17 cellular contexts compared by ENCODE assay signal in genomic region chr12:46516238-46516932, GRCh38.
DNase-seq lines count a peak whose midpoint lies in the region; ATAC-seq and TF ChIP-seq lines count a peak whose summit lies in the region.
"Had no signal": no experiment of that assay in that cellular context is flagged by ENCODE, and none has a peak within 500 bp of the region (broad histone marks: within the 10 kb centered on the region; RNA-seq: fewer than 3 reads in every experiment).

No MANE protein-coding gene starts in this region.

- CTCF ChIA-PET in CD8-positive, alpha-beta T cell (lab: Charles Lee): interaction anchor here (1.3 kb wide), 1 partner anchor 145 kb away, joined by 3 read pairs; no protein-coding TSS in a partner anchor

- peak overlapping the region; percentile 30 for H3K27ac ChIP-seq in KOPT-K1 (ENCODE audit: low read depth, low read length, poor library complexity, severe bottlenecking)
- peak overlapping the region; percentile 19 for H3K27ac ChIP-seq in suprapubic skin
- H3K27ac ChIP-seq in CD8-positive, alpha-beta T cell (ENCODE audit: low read depth, low read length): no peak overlapping the region
- no peak overlapping the region for H3K27ac ChIP-seq in ascending aorta

- no peak for TF ChIP-seq CTCF in suprapubic skin (IDR thresholded peaks at IDR 0.05)
- no peak for TF ChIP-seq CTCF in CD8-positive, alpha-beta T cell (IDR thresholded peaks at IDR 0.05)
- TF ChIP-seq CTCF in ascending aorta (IDR thresholded peaks at IDR 0.05): no peak

- H3K9me3 Mint-ChIP-seq in activated naive CD4-positive, alpha-beta T cell treated with anti-CD3 and anti-CD28 coated beads, Interleukin-2, amount 50 U/mL, for 72 hours: peaks cover 0 to 23% of the 10 kb centered on the region in 2 donors
- H3K9me3 Mint-ChIP-seq in activated naive CD8-positive, alpha-beta T cell treated with anti-CD3 and anti-CD28 coated beads for 36 hours: peaks cover 22% of the 10 kb centered on the region
- H3K9me3 Mint-ChIP-seq in CD8-positive, alpha-beta T cell: no peaks in the 10 kb centered on the region
- H3K9me3 Mint-ChIP-seq: activated B cell treated with CpG ODN at 0.5 μM for 24 hours; central memory CD8-positive, alpha-beta T cell had no signal

- TF ChIP-seq POLR2A in suprapubic skin (IDR thresholded peaks at IDR 0.05): no peak

- H3K27me3 ChIP-seq in suprapubic skin (no peaks in the 10 kb centered on the region), ascending aorta (no peaks in the 10 kb centered on the region)
- no peaks in the 10 kb centered on the region for H3K27me3 ChIP-seq in CD8-positive, alpha-beta T cell (ENCODE audit: insufficient read depth, low read length)
- H3K27me3 ChIP-seq: upper lobe of right lung had no signal

- H3K4me3 ChIP-seq in suprapubic skin (no peak overlapping the region), ascending aorta (no peak overlapping the region)
- no peak overlapping the region for H3K4me3 ChIP-seq in CD8-positive, alpha-beta T cell (ENCODE audit: low read depth, low read length)
- H3K4me3 ChIP-seq: upper lobe of right lung had no signal

- H3K36me3 ChIP-seq in KOPT-K1 (ENCODE audit: insufficient read depth, low read length) (no peaks in the 10 kb centered on the region), suprapubic skin (no peaks in the 10 kb centered on the region), ascending aorta (no peaks in the 10 kb centered on the region)
- no peaks in the 10 kb centered on the region for H3K36me3 ChIP-seq in CD8-positive, alpha-beta T cell (ENCODE audit: insufficient read depth, low read length)
- H3K36me3 ChIP-seq: upper lobe of right lung had no signal

- ATAC-seq in activated naive CD4-positive, alpha-beta T cell treated with anti-CD3 and anti-CD28 coated beads, Interleukin-2, amount 50 U/mL, for 72 hours: peak in 1 of 2 donors; percentile 4
- ATAC-seq in CD8-positive, alpha-beta T cell: no peak
- ATAC-seq: upper lobe of right lung had no signal

- H3K4me3 Mint-ChIP-seq in activated naive CD8-positive, alpha-beta T cell treated with anti-CD3 and anti-CD28 coated beads for 36 hours: no peak overlapping the region
- H3K4me3 Mint-ChIP-seq in CD8-positive, alpha-beta T cell: no peak overlapping the region
- H3K4me3 Mint-ChIP-seq: central memory CD8-positive, alpha-beta T cell; H9 had no signal

- no peak for TF ChIP-seq EP300 in suprapubic skin (IDR thresholded peaks at IDR 0.05)

- peaks cover 60% of the 10 kb centered on the region for H3K4me1 Mint-ChIP-seq in activated naive CD8-positive, alpha-beta T cell treated with anti-CD3 and anti-CD28 coated beads for 36 hours
- peaks cover 51% of the 10 kb centered on the region for H3K4me1 Mint-ChIP-seq in CD8-positive, alpha-beta T cell (ENCODE audit: low read depth)

- peak overlapping the region; percentile 80 to 88 for H3K27ac Mint-ChIP-seq in activated naive CD4-positive, alpha-beta T cell treated with anti-CD3 and anti-CD28 coated beads, Interleukin-2, amount 50 U/mL, for 72 hours
- H3K27ac Mint-ChIP-seq in activated naive CD8-positive, alpha-beta T cell treated with anti-CD3 and anti-CD28 coated beads for 36 hours: peak overlapping the region; percentile 98
- no peak overlapping the region for H3K27ac Mint-ChIP-seq in CD8-positive, alpha-beta T cell

- peaks cover 6 to 42% of the 10 kb centered on the region in 2 donors for H3K36me3 Mint-ChIP-seq in activated naive CD4-positive, alpha-beta T cell treated with anti-CD3 and anti-CD28 coated beads, Interleukin-2, amount 50 U/mL, for 72 hours
- H3K36me3 Mint-ChIP-seq in activated naive CD8-positive, alpha-beta T cell treated with anti-CD3 and anti-CD28 coated beads for 36 hours: peaks cover 37% of the 10 kb centered on the region
- no peaks in the 10 kb centered on the region for H3K36me3 Mint-ChIP-seq in CD8-positive, alpha-beta T cell

- WGBS in suprapubic skin: 83% methylated on average over 2 of the region's 5 CpGs

- intact Hi-C loops in CD8-positive, alpha-beta T cell (cut with DNase I, micrococcal nuclease): no loop called here
- intact Hi-C loops in ascending aorta (cut with DNase I): loop anchor here (5.0 kb wide), 1 partner anchor 41 kb away; no protein-coding TSS in a partner anchor

- POLR2A ChIA-PET in CD8-positive, alpha-beta T cell (lab: Charles Lee): interaction anchor here (0.5 kb wide), 1 partner anchor 18 kb away, joined by 3 read pairs; no protein-coding TSS in a partner anchor

- no peaks in the 10 kb centered on the region for H3K9me3 ChIP-seq in KOPT-K1 (ENCODE audit: insufficient read depth, low read length, poor library complexity, severe bottlenecking)
- no peaks in the 10 kb centered on the region for H3K9me3 ChIP-seq in suprapubic skin
- H3K9me3 ChIP-seq in CD8-positive, alpha-beta T cell (ENCODE audit: low read length): no peaks in the 10 kb centered on the region
- H3K9me3 ChIP-seq in ascending aorta: peaks cover 0 to 4% of the 10 kb centered on the region in 2 donors
- H3K9me3 ChIP-seq: upper lobe of right lung had no signal

- no peak for DNase-seq in activated naive CD4-positive, alpha-beta T cell treated with anti-CD3 and anti-CD28 coated beads, Interleukin-2, amount 50 U/mL, for 72 hours (ENCODE audit: low spot score in 2 of 2)
- no peak for DNase-seq in activated naive CD4-positive, alpha-beta T cell (lab: John Stamatoyannopoulos, UW)
- no peak for DNase-seq in activated naive CD8-positive, alpha-beta T cell treated with anti-CD3 and anti-CD28 coated beads for 36 hours
- no peak for DNase-seq in suprapubic skin (ENCODE audit: low spot score in 2 of 2)
- no peak for DNase-seq in CD8-positive, alpha-beta T cell
- no peak for DNase-seq in ascending aorta (ENCODE audit: low spot score in 2 of 2)
- DNase-seq: activated B cell treated with CpG ODN at 0.5 μM for 24 hours; amniotic stem cell; CD8-positive, alpha-beta memory T cell; effector CD4-positive, alpha-beta T cell; H9; NCI-H1930; NCI-H446; retina; upper lobe of right lung had no signal

- peaks cover 49% of the 10 kb centered on the region for H3K4me1 ChIP-seq in suprapubic skin
- H3K4me1 ChIP-seq in CD8-positive, alpha-beta T cell (ENCODE audit: insufficient read depth, low read length): peaks cover 22% of the 10 kb centered on the region
- H3K4me1 ChIP-seq in ascending aorta: peaks cover 0 to 18% of the 10 kb centered on the region in 2 donors

- H3K27me3 Mint-ChIP-seq in activated naive CD8-positive, alpha-beta T cell treated with anti-CD3 and anti-CD28 coated beads for 36 hours: no peaks in the 10 kb centered on the region
- no peaks in the 10 kb centered on the region for H3K27me3 Mint-ChIP-seq in CD8-positive, alpha-beta T cell (ENCODE audit: low read depth)
- H3K27me3 Mint-ChIP-seq: activated B cell treated with CpG ODN at 0.5 μM for 24 hours; CD8-positive, alpha-beta memory T cell; central memory CD8-positive, alpha-beta T cell had no signal

Comparison
In these comparisons a context has a peak if more than half of its experiments do, and no peak if none do; other contexts are left out.
1. H3K27ac ChIP-seq: peak in KOPT-K1 (single experiment) and suprapubic skin (single experiment); none in CD8-positive, alpha-beta T cell (single experiment) and ascending aorta (0 of 2).